ENCODE assay signal across 8 cellular contexts in genomic region chr1:108746382-108747127, GRCh38. TPM values are rescaled to one million over a fixed set of nuclear protein-coding genes. Genes with fewer than 3 reads are reported as not detected.
DNase-seq lines count a peak whose midpoint lies in the region; ATAC-seq and TF ChIP-seq lines count a peak whose summit lies in the region.

Gene STXBP3, plus strand, starts transcription at chr1:108746674. Its CDS starts 64 bp downstream, at chr1:108746738.

- WGBS in thymus = under 1% methylated on average over 71 of the region's 71 CpGs

- H2AFZ ChIP-seq in osteoblast (ENCODE audit: low read length) = peak within 1 kb of the TSS; percentile 93

- CTCF ChIA-PET in GM10248 (lab: Yijun Ruan, JAX) = interaction anchor here (0.6 to 2.5 kb wide), 4 partner anchors 8 to 49 kb away, joined by 3 to 12 read pairs (median 4); no protein-coding TSS in a partner anchor

- H3K4me2 ChIP-seq in osteoblast (ENCODE audit: insufficient read depth, low read length) = peak within 1 kb of the TSS; percentile 94

- ATAC-seq in HG02571 (IDR thresholded peaks at IDR 0.05; ENCODE audit: unreplicated experiment) = peak; percentile 89
- peak; percentile 91 for ATAC-seq in SK-N-SH treated with all-trans-retinoic acid at 6 μM for 48 hours
- peak; percentile 92 to 94 for ATAC-seq in activated naive CD4-positive, alpha-beta T cell treated with anti-CD3 and anti-CD28 coated beads, Interleukin-2, amount 50 U/mL, for 72 hours

- H3K27me3 ChIP-seq in osteoblast (ENCODE audit: insufficient read depth, low read length) (no peaks in the 10 kb centered on the region), thymus (ENCODE audit: control insufficient read depth, insufficient read depth) (no peaks in the 10 kb centered on the region)

- H3K9me3 Mint-ChIP-seq in activated naive CD4-positive, alpha-beta T cell treated with anti-CD3 and anti-CD28 coated beads, Interleukin-2, amount 50 U/mL, for 72 hours = no peaks in the 10 kb centered on the region

- POLR2A ChIA-PET in GM10248 (lab: Yijun Ruan, JAX) = no interaction called here

- peaks cover 3% of the 10 kb centered on the region for H3K4me1 ChIP-seq in osteoblast (ENCODE audit: insufficient read depth, low read length)
- no peaks in the 10 kb centered on the region for H3K4me1 ChIP-seq in thymus (ENCODE audit: control insufficient read depth, insufficient read depth, low read length)

- peak within 1 kb of the TSS; percentile 91 for H3K4me3 ChIP-seq in osteoblast (ENCODE audit: insufficient read depth, low read length)
- H3K4me3 ChIP-seq in thymus (ENCODE audit: low read length) = peak within 1 kb of the TSS; percentile 82

- peaks cover 40% of the 10 kb centered on the region for H3K79me2 ChIP-seq in osteoblast (ENCODE audit: insufficient read depth, low read length)

- DNase-seq in GM10248 (ENCODE audit: extremely low spot score) (peak; percentile 98), NCI-H1048 (lab: John Stamatoyannopoulos, UW) (peak; percentile 95), glomerular endothelial cell (ENCODE audit: extremely low read depth, low read depth, low spot score) (peak; percentile 86), osteoblast (ENCODE audit: insufficient read length, low spot score, missing footprints) (peak; percentile 95)
- DNase-seq in activated naive CD4-positive, alpha-beta T cell treated with anti-CD3 and anti-CD28 coated beads, Interleukin-2, amount 50 U/mL, for 72 hours (ENCODE audit: low spot score in 2 of 2) = peak; percentile 99 to 100

- H3K36me3 ChIP-seq in osteoblast (ENCODE audit: insufficient read depth, low read length) = peaks cover 4% of the 10 kb centered on the region
- no peaks in the 10 kb centered on the region for H3K36me3 ChIP-seq in thymus (ENCODE audit: control insufficient read depth, insufficient read depth)

- H3K36me3 Mint-ChIP-seq in activated naive CD4-positive, alpha-beta T cell treated with anti-CD3 and anti-CD28 coated beads, Interleukin-2, amount 50 U/mL, for 72 hours = peaks cover 14 to 30% of the 10 kb centered on the region in 2 donors

- peaks cover 18% of the 10 kb centered on the region for H4K20me1 ChIP-seq in osteoblast (ENCODE audit: insufficient read depth, low read length)

- peak within 1 kb of the TSS; percentile 96 to 98 for H3K27ac Mint-ChIP-seq in activated naive CD4-positive, alpha-beta T cell treated with anti-CD3 and anti-CD28 coated beads, Interleukin-2, amount 50 U/mL, for 72 hours

- H3K9me3 ChIP-seq in osteoblast (ENCODE audit: low read depth, low read length) = no peaks in the 10 kb centered on the region
- no peaks in the 10 kb centered on the region for H3K9me3 ChIP-seq in thymus (ENCODE audit: control insufficient read depth)

- TF ChIP-seq CTCF in GM10248 (IDR thresholded peaks at IDR 0.05; ENCODE audit: control extremely low read depth, extremely low read depth, low read depth, missing control alignments) (peak; percentile 98), osteoblast (IDR thresholded peaks at IDR 0.05; ENCODE audit: extremely low read depth, low read depth, low read length) (peak; percentile 96)

- H3K27ac ChIP-seq in osteoblast (ENCODE audit: low read depth, low read length) = peak within 1 kb of the TSS; percentile 93
- peak within 1 kb of the TSS; percentile 97 for H3K27ac ChIP-seq in thymus (ENCODE audit: low read depth)

TF ChIP-seq in SK-N-SH treated with all-trans-retinoic acid at 6 μM for 48 hours, 23 proteins besides CTCF, POLR2A, EP300 and RAD21:
- TF ChIP-seq ISL1 (CRISPR knock-in tag; IDR thresholded peaks at IDR 0.05) = no peak
- peak; percentile 27; the same call in 1 of the 2 replicates for TF ChIP-seq PATZ1 (CRISPR knock-in tag; IDR thresholded peaks at IDR 0.05; ENCODE audit: borderline replicate concordance)
- TF ChIP-seq SNAI2 (CRISPR knock-in tag; IDR thresholded peaks at IDR 0.05) = no peak
- no peak for TF ChIP-seq ZNF70 (CRISPR knock-in tag; IDR thresholded peaks at IDR 0.05)
- TF ChIP-seq OSR1 (CRISPR knock-in tag; IDR thresholded peaks at IDR 0.05) = no peak
- TF ChIP-seq CSRNP3 (CRISPR knock-in tag; IDR thresholded peaks at IDR 0.05) = 0 out of 2 replicates have a peak, but pooled peaks have one; percentile 11

RNA-seq across cellular contexts. Expression of gene STXBP3, which starts in this region (rescaled TPM):
- total RNA-seq in activated naive CD4-positive, alpha-beta T cell treated with anti-CD3 and anti-CD28 coated beads, Interleukin-2, amount 50 U/mL, for 72 hours = 10 to 100 TPM; 34.8 to 44.4 TPM
- total RNA-seq in glomerular endothelial cell (33.7 and 44.6 TPM in 2 replicates), osteoblast (63.1 and 68.4 TPM in 2 replicates)
- polyA plus RNA-seq in thymus = 85.6 TPM

Comparison
In these comparisons a context has a peak if more than half of its experiments do, and no peak if none do; other contexts are left out.
1. Peak in every context shown above with its lines: DNase-seq, ATAC-seq, H3K4me3 ChIP-seq and H3K27ac ChIP-seq.